1 cellular context compared by ENCODE assay signal in the genomic region with DNA sequence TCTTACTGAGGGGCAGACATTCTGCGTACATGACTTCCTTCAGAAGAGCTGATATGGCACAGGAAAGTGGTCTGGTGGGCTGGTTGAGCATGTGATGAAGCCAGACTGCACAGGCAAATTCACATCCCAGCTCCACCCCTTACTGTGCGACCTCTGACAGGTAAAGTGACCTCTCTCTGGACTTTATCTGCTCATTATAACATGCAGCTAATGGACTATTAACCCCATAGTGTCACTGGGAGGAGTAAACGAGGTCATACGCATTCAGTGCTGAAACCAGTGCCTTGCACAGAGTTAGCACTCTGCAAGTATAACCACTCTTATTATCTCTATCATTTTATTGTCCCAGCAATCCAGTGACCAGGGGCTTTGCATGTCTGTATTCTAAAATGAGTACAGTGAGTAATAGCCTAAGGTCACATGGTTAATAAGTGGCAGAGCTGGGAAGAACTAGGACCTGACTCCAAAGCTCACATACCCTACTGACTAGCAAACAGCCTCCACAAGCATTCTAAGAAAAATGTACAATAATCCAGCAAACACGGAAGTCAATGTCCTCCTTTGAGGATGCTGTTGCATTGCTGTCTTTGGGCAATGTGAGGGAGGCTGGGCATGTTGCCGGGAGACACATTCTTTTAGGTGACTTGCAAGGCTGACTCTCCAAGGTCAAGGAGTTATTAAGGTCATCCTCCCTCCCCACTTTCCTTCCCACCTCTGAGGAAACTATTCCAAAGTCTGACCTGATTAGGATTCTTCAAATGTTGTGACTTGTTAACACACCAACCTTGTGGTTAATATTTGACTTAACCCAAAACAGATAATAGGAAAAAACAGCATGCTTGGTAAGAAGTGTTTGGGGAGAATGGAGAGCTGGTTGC.
TF ChIP-seq lines count a peak whose summit lies in the region.

No MANE protein-coding gene starts in this region.

TF ChIP-seq in HepG2, 621 proteins besides CTCF, POLR2A, EP300 and RAD21 (continued from another document and continues in another):
- TF ChIP-seq USF2 (IDR thresholded peaks at IDR 0.05; ENCODE audit: low read depth, low read length) (no peak; the same call in 1 of the 2 replicates), USF2 (CRISPR knock-in tag; IDR thresholded peaks at IDR 0.05; ENCODE audit: borderline replicate concordance) (peak; percentile 62; the same call in 1 of the 2 replicates), ZNF747 (CRISPR knock-in tag; IDR thresholded peaks at IDR 0.05; ENCODE audit: borderline replicate concordance) (no peak), ZBTB20 (CRISPR knock-in tag; IDR thresholded peaks at IDR 0.05; ENCODE audit: borderline replicate concordance, low read depth) (peak; percentile 30; the same call in 1 of the 2 replicates), CHD4 (IDR thresholded peaks at IDR 0.05; ENCODE audit: borderline replicate concordance, low read length) (peak; percentile 52; the same call in 1 of the 2 replicates), FOXK2 (IDR thresholded peaks at IDR 0.05) (0 out of 2 replicates have a peak, but pooled peaks have one; percentile 8), ZNF589 (CRISPR knock-in tag; conservative IDR thresholded peaks at IDR 0.05) (0 out of 2 replicates have a peak, but pooled peaks have one; percentile 19), MEIS2 (CRISPR knock-in tag; IDR thresholded peaks at IDR 0.05) (no peak; the same call in 1 of the 2 replicates), TEAD3 (CRISPR knock-in tag; optimal IDR thresholded peaks at IDR 0.05; ENCODE audit: borderline replicate concordance) (peak; percentile 81), ZNF724P (CRISPR knock-in tag; IDR thresholded peaks at IDR 0.05; ENCODE audit: borderline replicate concordance) (no peak), ELF4 (CRISPR knock-in tag; IDR thresholded peaks at IDR 0.05; ENCODE audit: borderline replicate concordance) (0 out of 2 replicates have a peak, but pooled peaks have one; percentile 57), ZNF746 (CRISPR knock-in tag; IDR thresholded peaks at IDR 0.05) (peak; percentile 62; the same call in 1 of the 2 replicates), XRCC5 (optimal IDR thresholded peaks at IDR 0.05; ENCODE audit: low read length) (peak; percentile 32), MEF2D (CRISPR knock-in tag; IDR thresholded peaks at IDR 0.05) (0 out of 2 replicates have a peak, but pooled peaks have one; percentile 31), ZNF12 (CRISPR knock-in tag; IDR thresholded peaks at IDR 0.05) (no peak), TAF15 (IDR thresholded peaks at IDR 0.05; ENCODE audit: low read depth, low read length, poor library complexity, severe bottlenecking) (no peak), KDM6A (CRISPR knock-in tag; IDR thresholded peaks at IDR 0.05; ENCODE audit: low read depth) (peak; percentile 52), RFX3 (CRISPR knock-in tag; IDR thresholded peaks at IDR 0.05) (no peak), SMAD9 (CRISPR knock-in tag; IDR thresholded peaks at IDR 0.05) (no peak), JUNB (CRISPR knock-in tag; IDR thresholded peaks at IDR 0.05; ENCODE audit: borderline replicate concordance) (no peak), SOX13 (IDR thresholded peaks at IDR 0.05) (no peak), SOX13 (CRISPR knock-in tag; conservative IDR thresholded peaks at IDR 0.05 in 1 of 2, IDR thresholded peaks at IDR 0.05 in 1 of 2) (peak in 1 of 2 experiments; percentile 36; a peak in 1 of 4 replicates), ZNF556 (CRISPR knock-in tag; IDR thresholded peaks at IDR 0.05; ENCODE audit: borderline replicate concordance) (no peak), ZNF3 (CRISPR knock-in tag; IDR thresholded peaks at IDR 0.05) (no peak), SALL2 (CRISPR knock-in tag; IDR thresholded peaks at IDR 0.05) (no peak), TCF7 (IDR thresholded peaks at IDR 0.05; ENCODE audit: low read depth) (peak; percentile 28), HNF4A (CRISPR knock-in tag; IDR thresholded peaks at IDR 0.05) (peak; percentile 80), ZNF101 (CRISPR knock-in tag; IDR thresholded peaks at IDR 0.05; ENCODE audit: borderline replicate concordance, low read depth) (no peak), ELF1 (CRISPR knock-in tag; IDR thresholded peaks at IDR 0.05) (peak; percentile 84), KAT8 (CRISPR knock-in tag; IDR thresholded peaks at IDR 0.05) (no peak; the same call in 1 of the 2 replicates), GMEB1 (CRISPR knock-in tag; IDR thresholded peaks at IDR 0.05; ENCODE audit: borderline replicate concordance) (no peak; the same call in 1 of the 2 replicates), CREBL2 (CRISPR knock-in tag; IDR thresholded peaks at IDR 0.05; ENCODE audit: borderline replicate concordance) (no peak), IKZF5 (CRISPR knock-in tag; IDR thresholded peaks at IDR 0.05) (peak; percentile 77), FOXM1 (CRISPR knock-in tag; IDR thresholded peaks at IDR 0.05) (no peak), ZNF382 (CRISPR knock-in tag; IDR thresholded peaks at IDR 0.05; ENCODE audit: borderline replicate concordance) (no peak), ZNF772 (CRISPR knock-in tag; IDR thresholded peaks at IDR 0.05) (0 out of 2 replicates have a peak, but pooled peaks have one; percentile 51), FOXP1 (IDR thresholded peaks at IDR 0.05) (no peak), FOXP1 (CRISPR knock-in tag; IDR thresholded peaks at IDR 0.05) (peak; percentile 52), FOXO1 (CRISPR knock-in tag; IDR thresholded peaks at IDR 0.05) (0 out of 2 replicates have a peak, but pooled peaks have one; percentile 33), PCBP1 (IDR thresholded peaks at IDR 0.05; ENCODE audit: borderline replicate concordance, low read depth, low read length) (no peak), ZNF296 (CRISPR knock-in tag; conservative IDR thresholded peaks at IDR 0.05) (no peak), ZNF180 (CRISPR knock-in tag; IDR thresholded peaks at IDR 0.05; ENCODE audit: borderline replicate concordance, low read depth) (no peak), ZBTB7B (CRISPR knock-in tag; IDR thresholded peaks at IDR 0.05) (no peak), MLX (CRISPR knock-in tag; IDR thresholded peaks at IDR 0.05) (0 out of 2 replicates have a peak, but pooled peaks have one; percentile 9)
- TF ChIP-seq, protein P1, sequence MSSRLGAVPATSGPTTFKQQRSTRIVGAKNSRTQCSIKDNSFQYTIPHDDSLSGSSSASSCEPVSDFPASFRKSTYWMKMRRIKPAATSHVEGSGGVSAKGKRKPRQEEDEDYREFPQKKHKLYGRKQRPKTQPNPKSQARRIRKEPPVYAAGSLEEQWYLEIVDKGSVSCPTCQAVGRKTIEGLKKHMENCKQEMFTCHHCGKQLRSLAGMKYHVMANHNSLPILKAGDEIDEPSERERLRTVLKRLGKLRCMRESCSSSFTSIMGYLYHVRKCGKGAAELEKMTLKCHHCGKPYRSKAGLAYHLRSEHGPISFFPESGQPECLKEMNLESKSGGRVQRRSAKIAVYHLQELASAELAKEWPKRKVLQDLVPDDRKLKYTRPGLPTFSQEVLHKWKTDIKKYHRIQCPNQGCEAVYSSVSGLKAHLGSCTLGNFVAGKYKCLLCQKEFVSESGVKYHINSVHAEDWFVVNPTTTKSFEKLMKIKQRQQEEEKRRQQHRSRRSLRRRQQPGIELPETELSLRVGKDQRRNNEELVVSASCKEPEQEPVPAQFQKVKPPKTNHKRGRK (CRISPR knock-in tag; IDR thresholded peaks at IDR 0.05): no peak
- TF ChIP-seq, protein P2, sequence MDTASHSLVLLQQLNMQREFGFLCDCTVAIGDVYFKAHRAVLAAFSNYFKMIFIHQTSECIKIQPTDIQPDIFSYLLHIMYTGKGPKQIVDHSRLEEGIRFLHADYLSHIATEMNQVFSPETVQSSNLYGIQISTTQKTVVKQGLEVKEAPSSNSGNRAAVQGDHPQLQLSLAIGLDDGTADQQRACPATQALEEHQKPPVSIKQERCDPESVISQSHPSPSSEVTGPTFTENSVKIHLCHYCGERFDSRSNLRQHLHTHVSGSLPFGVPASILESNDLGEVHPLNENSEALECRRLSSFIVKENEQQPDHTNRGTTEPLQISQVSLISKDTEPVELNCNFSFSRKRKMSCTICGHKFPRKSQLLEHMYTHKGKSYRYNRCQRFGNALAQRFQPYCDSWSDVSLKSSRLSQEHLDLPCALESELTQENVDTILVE (CRISPR knock-in tag; IDR thresholded peaks at IDR 0.05): 0 out of 2 replicates have a peak, but pooled peaks have one; percentile 21
- TF ChIP-seq, protein P3, sequence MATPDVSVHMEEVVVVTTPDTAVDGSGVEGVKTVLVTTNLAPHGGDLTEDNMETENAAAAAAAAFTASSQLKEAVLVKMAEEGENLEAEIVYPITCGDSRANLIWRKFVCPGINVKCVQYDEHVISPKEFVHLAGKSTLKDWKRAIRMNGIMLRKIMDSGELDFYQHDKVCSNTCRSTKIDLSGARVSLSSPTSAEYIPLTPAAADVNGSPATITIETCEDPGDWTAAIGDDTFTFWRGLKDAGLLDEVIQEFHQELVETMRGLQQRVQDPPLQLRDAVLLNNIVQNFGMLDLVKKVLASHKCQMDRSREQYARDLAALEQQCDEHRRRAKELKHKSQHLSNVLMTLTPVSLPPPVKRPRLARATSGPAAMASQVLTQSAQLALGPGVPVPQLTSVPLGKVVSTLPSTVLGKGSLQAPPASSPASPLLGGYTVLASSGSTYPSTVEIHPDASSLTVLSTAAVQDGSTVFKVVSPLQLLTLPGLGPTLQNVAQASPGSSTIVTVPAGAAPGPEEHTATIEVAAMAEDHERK (CRISPR knock-in tag; IDR thresholded peaks at IDR 0.05; ENCODE audit: low read depth): no peak
- TF ChIP-seq, protein P4, sequence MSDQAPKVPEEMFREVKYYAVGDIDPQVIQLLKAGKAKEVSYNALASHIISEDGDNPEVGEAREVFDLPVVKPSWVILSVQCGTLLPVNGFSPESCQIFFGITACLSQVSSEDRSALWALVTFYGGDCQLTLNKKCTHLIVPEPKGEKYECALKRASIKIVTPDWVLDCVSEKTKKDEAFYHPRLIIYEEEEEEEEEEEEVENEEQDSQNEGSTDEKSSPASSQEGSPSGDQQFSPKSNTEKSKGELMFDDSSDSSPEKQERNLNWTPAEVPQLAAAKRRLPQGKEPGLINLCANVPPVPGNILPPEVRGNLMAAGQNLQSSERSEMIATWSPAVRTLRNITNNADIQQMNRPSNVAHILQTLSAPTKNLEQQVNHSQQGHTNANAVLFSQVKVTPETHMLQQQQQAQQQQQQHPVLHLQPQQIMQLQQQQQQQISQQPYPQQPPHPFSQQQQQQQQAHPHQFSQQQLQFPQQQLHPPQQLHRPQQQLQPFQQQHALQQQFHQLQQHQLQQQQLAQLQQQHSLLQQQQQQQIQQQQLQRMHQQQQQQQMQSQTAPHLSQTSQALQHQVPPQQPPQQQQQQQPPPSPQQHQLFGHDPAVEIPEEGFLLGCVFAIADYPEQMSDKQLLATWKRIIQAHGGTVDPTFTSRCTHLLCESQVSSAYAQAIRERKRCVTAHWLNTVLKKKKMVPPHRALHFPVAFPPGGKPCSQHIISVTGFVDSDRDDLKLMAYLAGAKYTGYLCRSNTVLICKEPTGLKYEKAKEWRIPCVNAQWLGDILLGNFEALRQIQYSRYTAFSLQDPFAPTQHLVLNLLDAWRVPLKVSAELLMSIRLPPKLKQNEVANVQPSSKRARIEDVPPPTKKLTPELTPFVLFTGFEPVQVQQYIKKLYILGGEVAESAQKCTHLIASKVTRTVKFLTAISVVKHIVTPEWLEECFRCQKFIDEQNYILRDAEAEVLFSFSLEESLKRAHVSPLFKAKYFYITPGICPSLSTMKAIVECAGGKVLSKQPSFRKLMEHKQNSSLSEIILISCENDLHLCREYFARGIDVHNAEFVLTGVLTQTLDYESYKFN (CRISPR knock-in tag; conservative IDR thresholded peaks at IDR 0.05): peak; percentile 90
- TF ChIP-seq, protein P5, sequence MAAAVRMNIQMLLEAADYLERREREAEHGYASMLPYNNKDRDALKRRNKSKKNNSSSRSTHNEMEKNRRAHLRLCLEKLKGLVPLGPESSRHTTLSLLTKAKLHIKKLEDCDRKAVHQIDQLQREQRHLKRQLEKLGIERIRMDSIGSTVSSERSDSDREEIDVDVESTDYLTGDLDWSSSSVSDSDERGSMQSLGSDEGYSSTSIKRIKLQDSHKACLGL (CRISPR knock-in tag; IDR thresholded peaks at IDR 0.05): no peak
